In the genomic region with DNA sequence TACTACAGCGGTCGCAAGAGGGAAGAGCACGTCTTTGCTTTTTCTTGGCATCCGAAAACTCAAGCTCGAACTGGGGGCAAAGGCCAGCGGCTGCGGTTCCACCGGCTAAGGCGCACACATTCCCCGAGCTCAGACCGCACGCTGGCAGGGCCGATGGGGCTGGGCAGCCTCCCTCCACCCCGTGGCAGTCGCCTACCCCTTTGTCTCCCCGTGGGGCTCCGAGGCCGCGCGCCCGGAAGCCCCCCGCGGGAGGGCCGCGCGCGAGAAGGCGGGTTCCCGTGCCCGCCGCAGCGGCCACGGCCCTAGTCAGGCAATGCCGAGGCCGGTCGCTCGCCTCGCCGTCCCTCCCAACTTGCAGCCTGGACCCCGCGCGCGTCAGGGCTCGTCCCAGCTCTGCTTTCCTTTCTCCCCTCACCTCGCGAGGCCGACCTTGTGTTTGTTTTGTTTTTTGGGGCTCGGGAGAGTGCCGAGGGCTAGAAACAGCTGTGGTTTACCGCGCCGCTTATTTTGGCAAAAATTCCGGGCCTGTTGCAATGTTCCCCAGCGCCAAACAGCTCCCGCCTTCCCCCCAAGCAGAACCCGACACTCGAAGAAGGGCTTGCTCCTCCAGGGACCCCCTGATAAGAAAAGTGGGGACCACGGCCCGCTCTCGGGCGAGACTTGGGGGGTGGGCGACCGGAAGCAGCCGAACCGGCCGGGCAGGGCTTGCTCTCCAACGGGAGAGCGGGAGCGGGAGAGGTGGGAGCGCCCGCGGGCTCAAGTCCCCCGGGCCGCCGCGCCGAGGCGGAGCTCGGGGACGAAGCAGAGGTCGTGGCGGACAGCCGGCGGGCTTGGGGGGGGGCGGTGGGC, we compare ENCODE assay signal across 8 cellular contexts. TPM values are rescaled to one million over a fixed set of nuclear protein-coding genes. Genes with fewer than 3 reads are reported as not detected.
DNase-seq lines count a peak whose midpoint lies in the region; ATAC-seq lines count a peak whose summit lies in the region.

No MANE protein-coding gene starts in this region.

- peak; percentile 59 for DNase-seq in NCI-H1436 (lab: John Stamatoyannopoulos, UW)
- no peak for DNase-seq in NCI-H1436 treated with DMSO at 0.1 percent for 48 hours (lab: John Stamatoyannopoulos, UW)
- peak; percentile 79 for DNase-seq in NOMO-1 treated with DMSO at 0.1 percent for 48 hours (lab: John Stamatoyannopoulos, UW; ENCODE audit: unreplicated experiment)
- peak; percentile 19 for DNase-seq in activated T-cell treated with anti-CD3 and anti-CD28 coated beads for 4 hours
- DNase-seq in epithelial cell of prostate (ENCODE audit: low read depth, low spot score) = no peak
- DNase-seq in mucosa of gallbladder (ENCODE audit: low spot score) = peak; percentile 64
- DNase-seq in stimulated activated CD8-positive, alpha-beta memory T cell treated with anti-CD3 and anti-CD28 coated beads, Interleukin-4, amount 100 ng/mL, for 48 hours = peak; percentile 69

- peak overlapping the region; percentile 98 for H3K27ac ChIP-seq in epithelial cell of prostate

- ATAC-seq in HG03159 (IDR thresholded peaks at IDR 0.05; ENCODE audit: unreplicated experiment) = peak; percentile 3

RNA-seq across cellular contexts. Expression of a gene that starts 0.6 kb away (rescaled TPM):
- total RNA-seq in mucosa of gallbladder = 4.3 TPM

Comparison
In these comparisons a context has a peak if more than half of its experiments do, and no peak if none do; other contexts are left out.
1. DNase-seq: peak in NCI-H1436 (single experiment), NOMO-1 treated with DMSO at 0.1 percent for 48 hours (single experiment), activated T-cell treated with anti-CD3 and anti-CD28 coated beads for 4 hours (single experiment), mucosa of gallbladder (single experiment) and stimulated activated CD8-positive, alpha-beta memory T cell treated with anti-CD3 and anti-CD28 coated beads, Interleukin-4, amount 100 ng/mL, for 48 hours (single experiment); none in NCI-H1436 treated with DMSO at 0.1 percent for 48 hours (single experiment) and epithelial cell of prostate (single experiment).